22 cellular contexts compared by ENCODE assay signal in the genomic region with DNA sequence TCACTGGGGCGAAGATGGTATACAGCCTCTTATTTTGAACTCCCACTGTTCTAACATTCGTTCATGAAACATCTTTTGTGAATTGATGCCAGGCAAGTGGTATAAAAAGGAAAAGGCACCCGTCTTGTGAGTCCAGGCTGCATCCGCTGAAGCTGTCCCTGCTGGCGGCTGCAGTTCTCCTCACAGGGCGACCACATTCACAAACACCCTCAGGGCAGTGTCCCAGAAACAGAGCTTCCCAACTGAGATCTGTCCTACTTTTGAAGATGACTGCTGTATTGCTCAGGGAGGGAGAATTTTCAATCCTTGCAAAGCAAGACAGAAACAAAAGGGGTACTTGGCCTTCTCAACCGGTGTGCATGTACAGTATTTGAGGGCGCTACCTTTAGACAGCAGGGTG.
DNase-seq lines count a peak whose midpoint lies in the region; ATAC-seq and TF ChIP-seq lines count a peak whose summit lies in the region.
"Had no signal": no experiment of that assay in that cellular context is flagged by ENCODE, and none has a peak within 500 bp of the region (broad histone marks: within the 10 kb centered on the region; RNA-seq: fewer than 3 reads in every experiment).

No MANE protein-coding gene starts in this region.

- peaks cover 10% of the 10 kb centered on the region for H3K27me3 Mint-ChIP-seq in GM23338 (ENCODE audit: insufficient read depth, low read depth, poor library complexity)
- H3K27me3 Mint-ChIP-seq in CD8-positive, alpha-beta T cell (ENCODE audit: low read depth), result peaks cover 11% of the 10 kb centered on the region

- H3K36me3 Mint-ChIP-seq in GM23338 (ENCODE audit: low read depth), result no peaks in the 10 kb centered on the region
- no peaks in the 10 kb centered on the region for H3K36me3 Mint-ChIP-seq in CD8-positive, alpha-beta T cell
- H3K36me3 Mint-ChIP-seq: CD8-positive, alpha-beta memory T cell had no signal

- H3K27me3 ChIP-seq in GM23338 (ENCODE audit: insufficient read depth), result no peaks in the 10 kb centered on the region
- H3K27me3 ChIP-seq in CD8-positive, alpha-beta T cell (ENCODE audit: insufficient read depth, low read length), result no peaks in the 10 kb centered on the region

- no peak overlapping the region for H3K4me3 ChIP-seq in GM23338
- H3K4me3 ChIP-seq in CD8-positive, alpha-beta T cell (ENCODE audit: low read depth, low read length), result no peak overlapping the region

- H2AFZ ChIP-seq in GM23338, result peak overlapping the region; percentile 7; the same call in 1 of the 2 replicates

- POLR2A ChIA-PET in CD8-positive, alpha-beta T cell (lab: Charles Lee), result no interaction called here

- TF ChIP-seq CTCF in GM23338 (conservative IDR thresholded peaks at IDR 0.05; ENCODE audit: low read depth in 2 of 2), result no peak
- TF ChIP-seq CTCF in CD8-positive, alpha-beta T cell (IDR thresholded peaks at IDR 0.05), result no peak

- no peak overlapping the region for H3K4me3 Mint-ChIP-seq in GM23338
- no peak overlapping the region for H3K4me3 Mint-ChIP-seq in CD8-positive, alpha-beta T cell
- H3K4me3 Mint-ChIP-seq: CD8-positive, alpha-beta memory T cell had no signal

- no peaks in the 10 kb centered on the region for H3K9me3 Mint-ChIP-seq in GM23338
- H3K9me3 Mint-ChIP-seq in CD8-positive, alpha-beta T cell, result no peaks in the 10 kb centered on the region
- H3K9me3 Mint-ChIP-seq: CD8-positive, alpha-beta memory T cell had no signal

- peaks cover 25% of the 10 kb centered on the region for H3K4me1 Mint-ChIP-seq in GM23338
- H3K4me1 Mint-ChIP-seq in CD8-positive, alpha-beta T cell (ENCODE audit: low read depth), result peaks cover 3% of the 10 kb centered on the region

- DNase-seq in Ammon's horn (ENCODE audit: low spot score) (peak; percentile 43), GM23338 (ENCODE audit: low spot score) (no peak), ecto neural progenitor cell (ENCODE audit: low spot score) (peak; percentile 41), occipital lobe (lab: John Stamatoyannopoulos, UW) (peak; percentile 15), NOMO-1 treated with dmso at 0.1 percent for 144 hours (lab: John Stamatoyannopoulos, UW; ENCODE audit: unreplicated experiment) (no peak), NCI-H2107 (lab: John Stamatoyannopoulos, UW) (no peak)
- DNase-seq in activated CD4-positive, alpha-beta T cell treated with anti-CD3 and anti-CD28 coated beads for 4 hours, result no peak
- DNase-seq in CD8-positive, alpha-beta T cell, result no peak
- DNase-seq: CD8-positive, alpha-beta memory T cell; DMS79 treated with DMSO at 0.1 percent for 48 hours; IMR-90; KG1; MM.1S; NCI-H1694 treated with DMSO at 0.1 percent for 48 hours; NCI-H2081; NCI-H2171; NCI-H345; NCI-H510A treated with DMSO at 0.1 percent for 48 hours; NCI-H748 treated with DMSO at 0.1 percent for 48 hours; PC-3; SK-N-SH; SW 1271 had no signal

- H3K36me3 ChIP-seq in GM23338 (ENCODE audit: insufficient read depth), result no peaks in the 10 kb centered on the region
- no peaks in the 10 kb centered on the region for H3K36me3 ChIP-seq in CD8-positive, alpha-beta T cell (ENCODE audit: insufficient read depth, low read length)

- H3K9me3 ChIP-seq in CD8-positive, alpha-beta T cell (ENCODE audit: low read length), result no peaks in the 10 kb centered on the region
- H3K9me3 ChIP-seq: SK-N-SH had no signal

- no peak overlapping the region for H3K27ac ChIP-seq in GM23338 (ENCODE audit: low read depth)
- no peak overlapping the region for H3K27ac ChIP-seq in CD8-positive, alpha-beta T cell (ENCODE audit: low read depth, low read length)

- H3K9me2 ChIP-seq in GM23338 (ENCODE audit: insufficient read depth), result no peaks in the 10 kb centered on the region
- H3K9me2 ChIP-seq: SK-N-SH had no signal

- intact Hi-C loops in CD8-positive, alpha-beta T cell (cut with DNase I, micrococcal nuclease), result no loop called here

- no peaks in the 10 kb centered on the region for H4K20me1 ChIP-seq in GM23338 (replicated peaks; ENCODE audit: insufficient read depth)

- no peaks in the 10 kb centered on the region for H3K79me2 ChIP-seq in GM23338 (replicated peaks; ENCODE audit: insufficient read depth)

- H3K27ac Mint-ChIP-seq in GM23338, result no peak overlapping the region
- H3K27ac Mint-ChIP-seq in CD8-positive, alpha-beta T cell, result no peak overlapping the region
- H3K27ac Mint-ChIP-seq: CD8-positive, alpha-beta memory T cell had no signal

- CTCF ChIA-PET in CD8-positive, alpha-beta T cell (lab: Charles Lee), result interaction anchor here (1.2 to 2.8 kb wide), 2 partner anchors 97 to 318 kb away, joined by 3 to 7 read pairs; no protein-coding TSS in a partner anchor

- H3K4me2 ChIP-seq in GM23338, result no peak overlapping the region
- H3K4me2 ChIP-seq: SK-N-SH had no signal

- no peak for ATAC-seq in GM23338
- ATAC-seq in CD8-positive, alpha-beta T cell, result no peak
- ATAC-seq: PC-3 had no signal

- no peaks in the 10 kb centered on the region for H3F3A ChIP-seq in GM23338 (replicated peaks; ENCODE audit: low read depth)

- peaks cover 7% of the 10 kb centered on the region for H3K4me1 ChIP-seq in GM23338 (ENCODE audit: insufficient read depth)
- no peaks in the 10 kb centered on the region for H3K4me1 ChIP-seq in CD8-positive, alpha-beta T cell (ENCODE audit: insufficient read depth, low read length)

TF ChIP-seq in GM23338, 12 proteins besides CTCF, POLR2A, EP300 and RAD21 (continues in another document):
- TF ChIP-seq POLR2AphosphoS5 (IDR thresholded peaks at IDR 0.05; ENCODE audit: low read depth) (no peak), ZNF331 (CRISPR knock-in tag; IDR thresholded peaks at IDR 0.05; ENCODE audit: low read depth) (no peak), NANOG (IDR thresholded peaks at IDR 0.05; ENCODE audit: borderline replicate concordance) (no peak), JUNB (IDR thresholded peaks at IDR 0.05; ENCODE audit: unreplicated experiment) (no peak), CREB1 (CRISPR knock-in tag; IDR thresholded peaks at IDR 0.05; ENCODE audit: low read depth) (no peak), STAT1 (IDR thresholded peaks at IDR 0.05; ENCODE audit: unreplicated experiment) (no peak), EZH2phosphoT487 (IDR thresholded peaks at IDR 0.05; ENCODE audit: unreplicated experiment) (no peak)
- TF ChIP-seq, protein P1, sequence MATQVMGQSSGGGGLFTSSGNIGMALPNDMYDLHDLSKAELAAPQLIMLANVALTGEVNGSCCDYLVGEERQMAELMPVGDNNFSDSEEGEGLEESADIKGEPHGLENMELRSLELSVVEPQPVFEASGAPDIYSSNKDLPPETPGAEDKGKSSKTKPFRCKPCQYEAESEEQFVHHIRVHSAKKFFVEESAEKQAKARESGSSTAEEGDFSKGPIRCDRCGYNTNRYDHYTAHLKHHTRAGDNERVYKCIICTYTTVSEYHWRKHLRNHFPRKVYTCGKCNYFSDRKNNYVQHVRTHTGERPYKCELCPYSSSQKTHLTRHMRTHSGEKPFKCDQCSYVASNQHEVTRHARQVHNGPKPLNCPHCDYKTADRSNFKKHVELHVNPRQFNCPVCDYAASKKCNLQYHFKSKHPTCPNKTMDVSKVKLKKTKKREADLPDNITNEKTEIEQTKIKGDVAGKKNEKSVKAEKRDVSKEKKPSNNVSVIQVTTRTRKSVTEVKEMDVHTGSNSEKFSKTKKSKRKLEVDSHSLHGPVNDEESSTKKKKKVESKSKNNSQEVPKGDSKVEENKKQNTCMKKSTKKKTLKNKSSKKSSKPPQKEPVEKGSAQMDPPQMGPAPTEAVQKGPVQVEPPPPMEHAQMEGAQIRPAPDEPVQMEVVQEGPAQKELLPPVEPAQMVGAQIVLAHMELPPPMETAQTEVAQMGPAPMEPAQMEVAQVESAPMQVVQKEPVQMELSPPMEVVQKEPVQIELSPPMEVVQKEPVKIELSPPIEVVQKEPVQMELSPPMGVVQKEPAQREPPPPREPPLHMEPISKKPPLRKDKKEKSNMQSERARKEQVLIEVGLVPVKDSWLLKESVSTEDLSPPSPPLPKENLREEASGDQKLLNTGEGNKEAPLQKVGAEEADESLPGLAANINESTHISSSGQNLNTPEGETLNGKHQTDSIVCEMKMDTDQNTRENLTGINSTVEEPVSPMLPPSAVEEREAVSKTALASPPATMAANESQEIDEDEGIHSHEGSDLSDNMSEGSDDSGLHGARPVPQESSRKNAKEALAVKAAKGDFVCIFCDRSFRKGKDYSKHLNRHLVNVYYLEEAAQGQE (IDR thresholded peaks at IDR 0.05; ENCODE audit: unreplicated experiment), result no peak

Comparison
In these comparisons a context has a peak if more than half of its experiments do, and no peak if none do; other contexts are left out.
1. DNase-seq: peak in Ammon's horn (single experiment), ecto neural progenitor cell (single experiment) and occipital lobe (single experiment); none in GM23338 (single experiment), NOMO-1 treated with dmso at 0.1 percent for 144 hours (single experiment), activated CD4-positive, alpha-beta T cell treated with anti-CD3 and anti-CD28 coated beads for 4 hours (0 of 2), CD8-positive, alpha-beta T cell (0 of 7) and NCI-H2107 (single experiment).